ENCODE assay signal across 1 cellular context in the genomic region with DNA sequence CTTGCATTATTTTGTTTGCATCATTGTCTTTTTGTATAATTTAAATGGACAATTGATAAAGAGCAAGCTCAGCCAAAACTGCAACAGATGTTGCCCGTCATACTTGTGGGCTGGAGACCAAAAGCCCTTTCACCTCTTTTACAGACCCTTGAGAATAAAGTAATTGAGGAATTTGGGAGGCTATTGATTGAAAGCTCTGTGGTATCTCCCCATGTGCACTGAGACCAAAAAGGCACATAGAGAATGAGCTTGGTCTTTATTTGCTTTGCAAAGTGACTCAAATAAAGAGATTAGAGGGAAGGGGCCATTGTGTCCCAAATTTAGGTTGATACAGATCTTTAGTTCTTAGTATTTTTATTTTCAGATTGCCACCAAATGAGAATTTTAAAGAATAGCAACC.
TF ChIP-seq lines count a peak whose summit lies in the region.

No MANE protein-coding gene starts in this region.

TF ChIP-seq in GM23338, 12 proteins besides CTCF, POLR2A, EP300 and RAD21 (continued from another document):
- TF ChIP-seq, protein P1, sequence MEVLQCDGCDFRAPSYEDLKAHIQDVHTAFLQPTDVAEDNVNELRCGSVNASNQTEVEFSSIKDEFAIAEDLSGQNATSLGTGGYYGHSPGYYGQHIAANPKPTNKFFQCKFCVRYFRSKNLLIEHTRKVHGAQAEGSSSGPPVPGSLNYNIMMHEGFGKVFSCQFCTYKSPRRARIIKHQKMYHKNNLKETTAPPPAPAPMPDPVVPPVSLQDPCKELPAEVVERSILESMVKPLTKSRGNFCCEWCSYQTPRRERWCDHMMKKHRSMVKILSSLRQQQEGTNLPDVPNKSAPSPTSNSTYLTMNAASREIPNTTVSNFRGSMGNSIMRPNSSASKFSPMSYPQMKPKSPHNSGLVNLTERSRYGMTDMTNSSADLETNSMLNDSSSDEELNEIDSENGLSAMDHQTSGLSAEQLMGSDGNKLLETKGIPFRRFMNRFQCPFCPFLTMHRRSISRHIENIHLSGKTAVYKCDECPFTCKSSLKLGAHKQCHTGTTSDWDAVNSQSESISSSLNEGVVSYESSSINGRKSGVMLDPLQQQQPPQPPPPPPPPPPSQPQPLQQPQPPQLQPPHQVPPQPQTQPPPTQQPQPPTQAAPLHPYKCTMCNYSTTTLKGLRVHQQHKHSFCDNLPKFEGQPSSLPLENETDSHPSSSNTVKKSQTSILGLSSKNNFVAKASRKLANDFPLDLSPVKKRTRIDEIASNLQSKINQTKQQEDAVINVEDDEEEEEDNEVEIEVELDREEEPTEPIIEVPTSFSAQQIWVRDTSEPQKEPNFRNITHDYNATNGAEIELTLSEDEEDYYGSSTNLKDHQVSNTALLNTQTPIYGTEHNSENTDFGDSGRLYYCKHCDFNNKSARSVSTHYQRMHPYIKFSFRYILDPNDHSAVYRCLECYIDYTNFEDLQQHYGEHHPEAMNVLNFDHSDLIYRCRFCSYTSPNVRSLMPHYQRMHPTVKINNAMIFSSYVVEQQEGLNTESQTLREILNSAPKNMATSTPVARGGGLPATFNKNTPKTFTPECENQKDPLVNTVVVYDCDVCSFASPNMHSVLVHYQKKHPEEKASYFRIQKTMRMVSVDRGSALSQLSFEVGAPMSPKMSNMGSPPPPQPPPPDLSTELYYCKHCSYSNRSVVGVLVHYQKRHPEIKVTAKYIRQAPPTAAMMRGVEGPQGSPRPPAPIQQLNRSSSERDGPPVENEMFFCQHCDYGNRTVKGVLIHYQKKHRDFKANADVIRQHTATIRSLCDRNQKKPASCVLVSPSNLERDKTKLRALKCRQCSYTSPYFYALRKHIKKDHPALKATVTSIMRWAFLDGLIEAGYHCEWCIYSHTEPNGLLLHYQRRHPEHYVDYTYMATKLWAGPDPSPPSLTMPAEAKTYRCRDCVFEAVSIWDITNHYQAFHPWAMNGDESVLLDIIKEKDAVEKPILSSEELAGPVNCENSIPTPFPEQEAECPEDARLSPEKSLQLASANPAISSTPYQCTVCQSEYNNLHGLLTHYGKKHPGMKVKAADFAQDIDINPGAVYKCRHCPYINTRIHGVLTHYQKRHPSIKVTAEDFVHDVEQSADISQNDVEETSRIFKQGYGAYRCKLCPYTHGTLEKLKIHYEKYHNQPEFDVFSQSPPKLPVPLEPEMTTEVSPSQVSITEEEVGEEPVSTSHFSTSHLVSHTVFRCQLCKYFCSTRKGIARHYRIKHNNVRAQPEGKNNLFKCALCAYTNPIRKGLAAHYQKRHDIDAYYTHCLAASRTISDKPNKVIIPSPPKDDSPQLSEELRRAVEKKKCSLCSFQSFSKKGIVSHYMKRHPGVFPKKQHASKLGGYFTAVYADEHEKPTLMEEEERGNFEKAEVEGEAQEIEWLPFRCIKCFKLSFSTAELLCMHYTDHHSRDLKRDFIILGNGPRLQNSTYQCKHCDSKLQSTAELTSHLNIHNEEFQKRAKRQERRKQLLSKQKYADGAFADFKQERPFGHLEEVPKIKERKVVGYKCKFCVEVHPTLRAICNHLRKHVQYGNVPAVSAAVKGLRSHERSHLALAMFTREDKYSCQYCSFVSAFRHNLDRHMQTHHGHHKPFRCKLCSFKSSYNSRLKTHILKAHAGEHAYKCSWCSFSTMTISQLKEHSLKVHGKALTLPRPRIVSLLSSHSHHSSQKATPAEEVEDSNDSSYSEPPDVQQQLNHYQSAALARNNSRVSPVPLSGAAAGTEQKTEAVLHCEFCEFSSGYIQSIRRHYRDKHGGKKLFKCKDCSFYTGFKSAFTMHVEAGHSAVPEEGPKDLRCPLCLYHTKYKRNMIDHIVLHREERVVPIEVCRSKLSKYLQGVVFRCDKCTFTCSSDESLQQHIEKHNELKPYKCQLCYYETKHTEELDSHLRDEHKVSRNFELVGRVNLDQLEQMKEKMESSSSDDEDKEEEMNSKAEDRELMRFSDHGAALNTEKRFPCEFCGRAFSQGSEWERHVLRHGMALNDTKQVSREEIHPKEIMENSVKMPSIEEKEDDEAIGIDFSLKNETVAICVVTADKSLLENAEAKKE (CRISPR knock-in tag; IDR thresholded peaks at IDR 0.05): no peak
- TF ChIP-seq, protein P2, sequence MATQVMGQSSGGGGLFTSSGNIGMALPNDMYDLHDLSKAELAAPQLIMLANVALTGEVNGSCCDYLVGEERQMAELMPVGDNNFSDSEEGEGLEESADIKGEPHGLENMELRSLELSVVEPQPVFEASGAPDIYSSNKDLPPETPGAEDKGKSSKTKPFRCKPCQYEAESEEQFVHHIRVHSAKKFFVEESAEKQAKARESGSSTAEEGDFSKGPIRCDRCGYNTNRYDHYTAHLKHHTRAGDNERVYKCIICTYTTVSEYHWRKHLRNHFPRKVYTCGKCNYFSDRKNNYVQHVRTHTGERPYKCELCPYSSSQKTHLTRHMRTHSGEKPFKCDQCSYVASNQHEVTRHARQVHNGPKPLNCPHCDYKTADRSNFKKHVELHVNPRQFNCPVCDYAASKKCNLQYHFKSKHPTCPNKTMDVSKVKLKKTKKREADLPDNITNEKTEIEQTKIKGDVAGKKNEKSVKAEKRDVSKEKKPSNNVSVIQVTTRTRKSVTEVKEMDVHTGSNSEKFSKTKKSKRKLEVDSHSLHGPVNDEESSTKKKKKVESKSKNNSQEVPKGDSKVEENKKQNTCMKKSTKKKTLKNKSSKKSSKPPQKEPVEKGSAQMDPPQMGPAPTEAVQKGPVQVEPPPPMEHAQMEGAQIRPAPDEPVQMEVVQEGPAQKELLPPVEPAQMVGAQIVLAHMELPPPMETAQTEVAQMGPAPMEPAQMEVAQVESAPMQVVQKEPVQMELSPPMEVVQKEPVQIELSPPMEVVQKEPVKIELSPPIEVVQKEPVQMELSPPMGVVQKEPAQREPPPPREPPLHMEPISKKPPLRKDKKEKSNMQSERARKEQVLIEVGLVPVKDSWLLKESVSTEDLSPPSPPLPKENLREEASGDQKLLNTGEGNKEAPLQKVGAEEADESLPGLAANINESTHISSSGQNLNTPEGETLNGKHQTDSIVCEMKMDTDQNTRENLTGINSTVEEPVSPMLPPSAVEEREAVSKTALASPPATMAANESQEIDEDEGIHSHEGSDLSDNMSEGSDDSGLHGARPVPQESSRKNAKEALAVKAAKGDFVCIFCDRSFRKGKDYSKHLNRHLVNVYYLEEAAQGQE (IDR thresholded peaks at IDR 0.05; ENCODE audit: unreplicated experiment): no peak
- TF ChIP-seq STAT1 (IDR thresholded peaks at IDR 0.05; ENCODE audit: unreplicated experiment) (no peak), ZNF331 (CRISPR knock-in tag; IDR thresholded peaks at IDR 0.05; ENCODE audit: low read depth) (no peak), ZNF114 (CRISPR knock-in tag; IDR thresholded peaks at IDR 0.05) (no peak), EZH2phosphoT487 (IDR thresholded peaks at IDR 0.05; ENCODE audit: unreplicated experiment) (no peak), JUNB (IDR thresholded peaks at IDR 0.05; ENCODE audit: unreplicated experiment) (no peak), CREB1 (CRISPR knock-in tag; IDR thresholded peaks at IDR 0.05; ENCODE audit: low read depth) (no peak), EZH2 (IDR thresholded peaks at IDR 0.05; ENCODE audit: low read depth, unreplicated experiment) (no peak), POLR2AphosphoS5 (IDR thresholded peaks at IDR 0.05; ENCODE audit: low read depth) (no peak)
- TF ChIP-seq, protein P3, sequence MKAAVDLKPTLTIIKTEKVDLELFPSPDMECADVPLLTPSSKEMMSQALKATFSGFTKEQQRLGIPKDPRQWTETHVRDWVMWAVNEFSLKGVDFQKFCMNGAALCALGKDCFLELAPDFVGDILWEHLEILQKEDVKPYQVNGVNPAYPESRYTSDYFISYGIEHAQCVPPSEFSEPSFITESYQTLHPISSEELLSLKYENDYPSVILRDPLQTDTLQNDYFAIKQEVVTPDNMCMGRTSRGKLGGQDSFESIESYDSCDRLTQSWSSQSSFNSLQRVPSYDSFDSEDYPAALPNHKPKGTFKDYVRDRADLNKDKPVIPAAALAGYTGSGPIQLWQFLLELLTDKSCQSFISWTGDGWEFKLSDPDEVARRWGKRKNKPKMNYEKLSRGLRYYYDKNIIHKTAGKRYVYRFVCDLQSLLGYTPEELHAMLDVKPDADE (IDR thresholded peaks at IDR 0.05): no peak
